32 cellular contexts compared by ENCODE assay signal in the genomic region with DNA sequence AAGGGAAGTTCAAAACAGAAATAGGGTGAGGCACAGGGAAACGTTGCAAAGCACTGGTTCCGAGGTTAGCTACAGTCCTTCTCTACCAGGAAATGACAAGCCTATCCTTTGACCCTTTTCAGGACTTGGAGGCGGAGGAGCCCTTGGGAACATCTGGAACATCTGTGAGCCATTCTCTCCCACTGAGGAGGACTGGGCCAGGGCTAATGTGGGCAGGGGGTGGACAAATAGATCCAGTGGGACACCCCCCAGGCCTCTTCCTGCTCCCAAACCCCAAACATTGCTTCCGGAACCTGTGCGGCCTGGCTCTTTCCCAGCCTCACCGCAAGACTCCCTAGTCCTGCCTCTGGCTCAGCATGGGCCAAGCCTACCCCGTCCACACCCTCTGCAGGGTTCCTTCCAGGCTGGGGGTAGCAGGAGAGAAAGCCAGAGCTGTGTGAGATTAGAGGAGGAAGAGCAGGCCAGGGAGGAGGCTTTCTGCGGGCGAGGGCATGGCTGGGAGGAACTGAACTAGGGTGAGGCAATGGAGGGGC. TPM values are rescaled to one million over a fixed set of nuclear protein-coding genes. Genes with fewer than 3 reads are reported as not detected.
DNase-seq lines count a peak whose midpoint lies in the region; ATAC-seq and TF ChIP-seq lines count a peak whose summit lies in the region.
"Had no signal": no experiment of that assay in that cellular context is flagged by ENCODE, and none has a peak within 500 bp of the region (broad histone marks: within the 10 kb centered on the region; RNA-seq: fewer than 3 reads in every experiment).

No MANE protein-coding gene starts in this region.

- no peak overlapping the region for H3K4me3 ChIP-seq in astrocyte of the spinal cord (ENCODE audit: low read depth, low read length)
- H3K4me3 ChIP-seq: BLaER1, gastroesophageal sphincter, ovary, Peyer's patch, uterus had no signal

- peak; percentile 68 for DNase-seq in Daoy (ENCODE audit: low read depth)
- DNase-seq in MV-4-11 (lab: John Stamatoyannopoulos, UW), result peak; percentile 72
- peak; percentile 66 for DNase-seq in astrocyte of the spinal cord (ENCODE audit: low read depth, low spot score)
- DNase-seq in nephron progenitor cell, result no peak
- no peak for DNase-seq in stimulated activated CD4-positive, alpha-beta T cell treated with anti-CD3 and anti-CD28 coated beads, Interleukin-12 subunit alpha, Interleukin-12 subunit beta, amount 100 ng/mL, for 4 hours
- DNase-seq in amniotic stem cell (lab: John Stamatoyannopoulos, UW), result no peak
- DNase-seq in HuH-7.5 (ENCODE audit: low spot score), result no peak
- DNase-seq in activated CD8-positive, alpha-beta memory T cell treated with anti-CD3 and anti-CD28 coated beads, Interleukin-2, amount 10 ng/mL, durations not matched to agents 7 days and 5 days, result no peak
- DNase-seq: ACHN; activated CD8-positive, alpha-beta T cell treated with anti-CD3 and anti-CD28 coated beads, Interleukin-2, amount 10 ng/mL, durations not matched to agents 7 days and 5 days; activated naive CD4-positive, alpha-beta T cell treated with Interleukin-2 at 50 U/mL for 16 hours; activated T-cell treated with anti-CD3 and anti-CD28 coated beads, Interleukin-2, amount 50 U/mL, for 24 hours; Calu3; central memory CD4-positive, alpha-beta T cell; HFFc6; KG1; mesenchymal stem cell; naive B cell; NCI-H1092 treated with DMSO at 0.1 percent for 48 hours; NCI-H1930; NCI-H2227 treated with DMSO at 0.1 percent for 48 hours; NCI-H748 treated with DMSO at 0.1 percent for 48 hours; ovary; Peyer's patch; SK-N-SH; substantia nigra; T1000; uterus had no signal

- peak overlapping the region; percentile 77 for H3K27ac Mint-ChIP-seq in nephron progenitor cell
- no peak overlapping the region for H3K27ac Mint-ChIP-seq in activated CD8-positive, alpha-beta memory T cell treated with anti-CD3 and anti-CD28 coated beads, Interleukin-2, amount 10 ng/mL, durations not matched to agents 7 days and 5 days
- H3K27ac Mint-ChIP-seq: activated CD8-positive, alpha-beta T cell treated with anti-CD3 and anti-CD28 coated beads, Interleukin-2, amount 10 ng/mL, durations not matched to agents 7 days and 5 days; activated T-cell treated with anti-CD3 and anti-CD28 coated beads, Interleukin-2, amount 50 U/mL, for 24 hours; HFFc6 had no signal

- in situ Hi-C loops in astrocyte of the spinal cord (cut with HindIII; ENCODE audit: low sequenced_read_pairs), result no loop called here

- H3K36me3 Mint-ChIP-seq in nephron progenitor cell (ENCODE audit: low read depth), result no peaks in the 10 kb centered on the region
- H3K36me3 Mint-ChIP-seq in activated CD8-positive, alpha-beta memory T cell treated with anti-CD3 and anti-CD28 coated beads, Interleukin-2, amount 10 ng/mL, durations not matched to agents 7 days and 5 days, result no peaks in the 10 kb centered on the region
- H3K36me3 Mint-ChIP-seq: naive B cell had no signal

- no peak for TF ChIP-seq CTCF in astrocyte of the spinal cord (IDR thresholded peaks at IDR 0.05; ENCODE audit: low read depth, low read length)
- no peak for TF ChIP-seq CTCF in nephron progenitor cell (IDR thresholded peaks at IDR 0.05)

- peaks cover 10% of the 10 kb centered on the region for H3K27me3 Mint-ChIP-seq in nephron progenitor cell (ENCODE audit: low read depth, poor library complexity)
- H3K27me3 Mint-ChIP-seq in activated CD8-positive, alpha-beta memory T cell treated with anti-CD3 and anti-CD28 coated beads, Interleukin-2, amount 10 ng/mL, durations not matched to agents 7 days and 5 days, result no peaks in the 10 kb centered on the region
- H3K27me3 Mint-ChIP-seq: activated T-cell treated with anti-CD3 and anti-CD28 coated beads, Interleukin-2, amount 50 U/mL, for 24 hours had no signal

- no peak for ATAC-seq in activated CD8-positive, alpha-beta memory T cell treated with anti-CD3 and anti-CD28 coated beads, Interleukin-2, amount 10 ng/mL, durations not matched to agents 7 days and 5 days
- ATAC-seq: activated CD8-positive, alpha-beta T cell treated with anti-CD3 and anti-CD28 coated beads, Interleukin-2, amount 10 ng/mL, durations not matched to agents 7 days and 5 days; gastroesophageal sphincter had no signal

- peaks cover 9% of the 10 kb centered on the region for H3K9me3 Mint-ChIP-seq in nephron progenitor cell
- H3K9me3 Mint-ChIP-seq in activated CD8-positive, alpha-beta memory T cell treated with anti-CD3 and anti-CD28 coated beads, Interleukin-2, amount 10 ng/mL, durations not matched to agents 7 days and 5 days (ENCODE audit: low read depth), result no peaks in the 10 kb centered on the region
- H3K9me3 Mint-ChIP-seq: activated T-cell treated with anti-CD3 and anti-CD28 coated beads, Interleukin-2, amount 50 U/mL, for 24 hours; HFFc6 had no signal

- CTCF ChIA-PET in activated CD8-positive, alpha-beta memory T cell treated with anti-CD3 and anti-CD28 coated beads, Interleukin-2, amount 10 ng/mL, durations not matched to agents 7 days and 5 days (lab: Charles Lee), result no interaction called here

- H3K4me1 Mint-ChIP-seq in nephron progenitor cell, result peaks cover 33% of the 10 kb centered on the region
- H3K4me1 Mint-ChIP-seq in activated CD8-positive, alpha-beta memory T cell treated with anti-CD3 and anti-CD28 coated beads, Interleukin-2, amount 10 ng/mL, durations not matched to agents 7 days and 5 days, result no peaks in the 10 kb centered on the region
- H3K4me1 Mint-ChIP-seq: naive B cell had no signal

- H3K4me3 Mint-ChIP-seq in nephron progenitor cell, result no peak overlapping the region
- H3K4me3 Mint-ChIP-seq in activated CD8-positive, alpha-beta memory T cell treated with anti-CD3 and anti-CD28 coated beads, Interleukin-2, amount 10 ng/mL, durations not matched to agents 7 days and 5 days, result no peak overlapping the region
- H3K4me3 Mint-ChIP-seq: activated CD8-positive, alpha-beta T cell treated with anti-CD3 and anti-CD28 coated beads, Interleukin-2, amount 10 ng/mL, durations not matched to agents 7 days and 5 days; activated T-cell treated with anti-CD3 and anti-CD28 coated beads, Interleukin-2, amount 50 U/mL, for 24 hours; HFFc6; naive B cell had no signal

RNA-seq across cellular contexts. Expression of a gene that starts 36.5 kb away (rescaled TPM):
- not detected in 2 replicates for total RNA-seq in Daoy (2014; rRNA removed; shearing (Covaris generic))
- not detected for total RNA-seq in activated CD8-positive, alpha-beta memory T cell treated with anti-CD3 and anti-CD28 coated beads, Interleukin-2, amount 10 ng/mL, durations not matched to agents 7 days and 5 days
- total RNA-seq: activated CD8-positive, alpha-beta T cell treated with anti-CD3 and anti-CD28 coated beads, Interleukin-2, amount 10 ng/mL, durations not matched to agents 7 days and 5 days; Calu3; gastroesophageal sphincter; HFFc6; HT1080; kidney epithelial cell; ovary; Peyer's patch; uterus had no signal

RNA-seq across cellular contexts. Expression of a gene that starts 51.9 kb away (rescaled TPM):
- 0.17 and 0.24 TPM in 2 replicates for total RNA-seq in Daoy (2014; rRNA removed; shearing (Covaris generic))
- total RNA-seq in activated CD8-positive, alpha-beta memory T cell treated with anti-CD3 and anti-CD28 coated beads, Interleukin-2, amount 10 ng/mL, durations not matched to agents 7 days and 5 days, result not detected
- total RNA-seq: activated CD8-positive, alpha-beta T cell treated with anti-CD3 and anti-CD28 coated beads, Interleukin-2, amount 10 ng/mL, durations not matched to agents 7 days and 5 days; Calu3; kidney epithelial cell had no signal

Comparison
In these comparisons a context has a peak if more than half of its experiments do, and no peak if none do; other contexts are left out.
1. DNase-seq: peak in Daoy (single experiment), MV-4-11 (single experiment) and astrocyte of the spinal cord (single experiment); none in nephron progenitor cell (single experiment), stimulated activated CD4-positive, alpha-beta T cell treated with anti-CD3 and anti-CD28 coated beads, Interleukin-12 subunit alpha, Interleukin-12 subunit beta, amount 100 ng/mL, for 4 hours (single experiment), amniotic stem cell (single experiment), HuH-7.5 (single experiment) and activated CD8-positive, alpha-beta memory T cell treated with anti-CD3 and anti-CD28 coated beads, Interleukin-2, amount 10 ng/mL, durations not matched to agents 7 days and 5 days (single experiment).